9 cellular contexts compared by ENCODE assay signal in genomic region chr3:133474251-133474801, GRCh38.
A peak's percentile ranks its signal among the peaks of the same experiment; 100 is the strongest.
DNase-seq lines count a peak whose midpoint lies in the region; ATAC-seq and TF ChIP-seq lines count a peak whose summit lies in the region.
"Had no signal": no experiment of that assay in that cellular context is flagged by ENCODE, and none has a peak within 500 bp of the region (broad histone marks: within the 10 kb centered on the region; RNA-seq: fewer than 3 reads in every experiment).

No MANE protein-coding gene starts in this region.

- ATAC-seq in GM21737 (IDR thresholded peaks at IDR 0.05; ENCODE audit: unreplicated experiment), result no peak

- DNase-seq in NCI-H2196 (lab: John Stamatoyannopoulos, UW; ENCODE audit: unreplicated experiment), result peak; percentile 33
- DNase-seq in NCI-H2196 treated with DMSO at 0.1 percent for 48 hours (lab: John Stamatoyannopoulos, UW; ENCODE audit: unreplicated experiment), result no peak
- peak; percentile 46 for DNase-seq in SHP77 treated with DMSO at 0.1 percent for 48 hours (lab: John Stamatoyannopoulos, UW)
- DNase-seq in right atrium auricular region (ENCODE audit: low spot score), result peak; percentile 81
- DNase-seq in kidney glomerular epithelial cell (lab: John Stamatoyannopoulos, UW), result no peak
- no peak for DNase-seq in HT-29 (ENCODE audit: low spot score)

- H3K36me3 ChIP-seq in right atrium auricular region, result no peaks in the 10 kb centered on the region
- no peaks in the 10 kb centered on the region for H3K36me3 ChIP-seq in subcutaneous abdominal adipose tissue (ENCODE audit: control insufficient read depth in 5 of 5, insufficient read depth in 5 of 5, low read length in 5 of 5)

- H3K9me3 ChIP-seq in right atrium auricular region (no peaks in the 10 kb centered on the region), subcutaneous abdominal adipose tissue (ENCODE audit: control insufficient read depth in 5 of 5, low read length in 5 of 5) (no peaks in the 10 kb centered on the region)

- peak overlapping the region; percentile 26 to 72 for H3K27ac ChIP-seq in right atrium auricular region
- peak overlapping the region; percentile 42 for H3K27ac ChIP-seq in subcutaneous abdominal adipose tissue (ENCODE audit: low read depth, low read length)

- no peak overlapping the region for H3K9ac ChIP-seq in subcutaneous abdominal adipose tissue (ENCODE audit: low read length in 5 of 5)

- H3K4me3 ChIP-seq in right atrium auricular region, result no peak overlapping the region
- no peak overlapping the region for H3K4me3 ChIP-seq in subcutaneous abdominal adipose tissue (ENCODE audit: low read depth in 1 of 5, low read length in 5 of 5)
- H3K4me3 ChIP-seq: lung had no signal

- H3K27me3 ChIP-seq in right atrium auricular region (no peaks in the 10 kb centered on the region), subcutaneous abdominal adipose tissue (ENCODE audit: control insufficient read depth in 5 of 5, insufficient read depth in 4 of 5, low read length in 5 of 5) (no peaks in the 10 kb centered on the region)

- TF ChIP-seq CTCF in right atrium auricular region (IDR thresholded peaks at IDR 0.05), result no peak

- peaks cover 0 to 24% of the 10 kb centered on the region in 2 donors for H3K4me1 ChIP-seq in right atrium auricular region
- peaks cover 5 to 28% (median 28%) of the 10 kb centered on the region in 5 donors for H3K4me1 ChIP-seq in subcutaneous abdominal adipose tissue (ENCODE audit: control insufficient read depth in 5 of 5, insufficient read depth in 5 of 5, low read length in 5 of 5)

Comparison
In these comparisons a context has a peak if more than half of its experiments do, and no peak if none do; other contexts are left out.
1. DNase-seq: peak in NCI-H2196 (single experiment), SHP77 treated with DMSO at 0.1 percent for 48 hours (single experiment) and right atrium auricular region (single experiment); none in NCI-H2196 treated with DMSO at 0.1 percent for 48 hours (single experiment), kidney glomerular epithelial cell (single experiment) and HT-29 (single experiment).